ENCODE assay signal across 35 cellular contexts in genomic region chrX:74300869-74301268, GRCh38. TPM values are rescaled to one million over a fixed set of nuclear protein-coding genes. Genes with fewer than 3 reads are reported as not detected.
"Had no signal": no experiment of that assay in that cellular context is flagged by ENCODE, and none has a peak within 500 bp of the region (broad histone marks: within the 10 kb centered on the region; RNA-seq: fewer than 3 reads in every experiment).

No MANE protein-coding gene starts in this region.

- H3K27ac ChIP-seq: SJSA1, VCaP had no signal

- H3K4me1 ChIP-seq: SJSA1 had no signal

- FAIRE-seq: bronchial epithelial cell had no signal

- H3K9me3 ChIP-seq: MG63, SJSA1 had no signal

- H3K4me3 ChIP-seq: MG63, SJSA1 had no signal

- DNase-seq: activated B cell treated with CpG ODN at 0.5 μM for 24 hours; activated CD4-positive, alpha-beta memory T cell treated with anti-CD3 and anti-CD28 coated beads for 36 hours; activated CD4-positive, alpha-beta T cell treated with anti-CD3 and anti-CD28 coated beads for 4 hours; activated CD4-positive, alpha-beta T cell treated with anti-CD3 and anti-CD28 coated beads, Interleukin-2, amount 50 U/mL, for 1 hour; activated CD4-positive, CD25-positive, alpha-beta regulatory T cell treated with anti-CD3 and anti-CD28 coated beads, Interleukin-2, amount 50 U/mL, for 72 hours; activated CD8-positive, alpha-beta memory T cell treated with anti-CD3 and anti-CD28 coated beads, Interleukin-2, amount 50 U/mL, for 4 hours; activated effector memory CD4-positive, alpha-beta T cell treated with Interleukin-2 at 50 U/mL for 16 hours; activated naive CD4-positive, alpha-beta T cell treated with anti-CD3 and anti-CD28 coated beads, Interleukin-2, amount 10 ng/mL, durations not matched to agents 7 days and 5 days; activated naive CD8-positive, alpha-beta T cell treated with anti-CD3 and anti-CD28 coated beads, Interleukin-2, amount 50 U/mL, for 24 hours; activated T-cell treated with anti-CD3 and anti-CD28 coated beads for 4 hours; activated T-cell treated with anti-CD3 and anti-CD28 coated beads, Interleukin-2, amount 50 U/mL, for 48 hours; anterior cingulate cortex; caudate nucleus; cerebellar nuclear complex; Kasumi-1; MG63; NCI-H1048; NCI-H1105 treated with DMSO at 0.1 percent for 48 hours; NCI-H1436; NCI-H1694; NCI-H1930; NCI-H2081 treated with DMSO at 0.1 percent for 48 hours; NCI-H226; NCI-H446 treated with DMSO at 0.1 percent for 48 hours; NCI-H524; NCI-H69; RPMI8226; SHP77 treated with DMSO at 0.1 percent for 48 hours; SW 1271; T-helper 1 cell; T-helper 2 cell; T-helper 9 cell had no signal

- H3K27me3 ChIP-seq: MG63, SJSA1 had no signal

- H3K36me3 ChIP-seq: MG63, SJSA1 had no signal

RNA-seq across cellular contexts. Expression of gene ZCCHC13, which starts 3.1 kb away (rescaled TPM):
- total RNA-seq: activated B cell treated with CpG ODN at 0.5 μM for 24 hours; activated CD4-positive, alpha-beta memory T cell treated with anti-CD3 and anti-CD28 coated beads for 36 hours; bronchial epithelial cell; SJSA1 had no signal
